Comparison of ENCODE assay signal across 1 cellular context in the genomic region with DNA sequence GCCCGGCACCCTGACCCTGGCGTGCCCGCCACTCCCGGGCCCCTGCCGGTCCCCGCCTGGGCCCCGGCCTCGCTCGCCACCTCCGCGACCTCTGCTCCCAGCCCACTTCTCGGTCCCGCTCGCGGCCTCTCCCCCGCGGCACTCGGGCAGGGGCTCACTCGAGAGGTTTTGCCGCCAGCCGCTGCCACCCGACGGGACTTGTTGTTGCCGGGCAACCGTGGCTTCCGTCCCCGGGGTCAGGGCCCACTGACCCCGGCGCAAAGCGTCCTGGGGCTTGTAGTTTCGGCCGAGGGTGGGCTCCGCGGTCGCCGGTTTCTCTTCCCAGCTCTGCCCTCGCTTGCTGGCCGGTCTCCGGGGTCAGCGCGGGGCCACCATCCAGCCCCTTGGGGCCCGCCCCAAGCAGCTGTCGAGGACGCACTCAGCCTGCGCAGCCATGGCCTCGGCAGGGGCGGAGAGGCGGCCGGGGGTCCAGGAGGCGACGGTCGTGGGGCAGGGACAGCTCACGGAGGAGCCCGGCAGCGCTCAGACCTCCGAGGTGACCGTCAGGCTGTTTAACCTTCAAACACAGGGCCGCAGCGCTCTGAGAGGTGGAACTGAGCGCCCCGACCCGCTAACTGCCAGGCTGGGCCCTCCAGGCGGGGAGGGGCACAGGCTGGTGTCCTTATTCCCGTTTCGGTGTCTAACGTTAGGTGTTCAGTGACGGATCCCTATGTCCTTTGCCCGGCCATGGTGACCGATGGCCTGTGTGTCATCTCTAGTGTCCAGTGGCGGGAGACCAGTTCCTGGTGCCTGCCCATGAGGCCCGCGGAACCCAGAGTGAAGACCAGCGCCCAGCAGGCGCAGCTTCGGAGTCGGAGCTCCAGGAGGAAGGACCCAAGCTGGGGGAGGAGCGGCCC.
A peak's percentile ranks its signal among the peaks of the same experiment; 100 is the strongest.
TF ChIP-seq lines count a peak whose summit lies in the region.

Gene C16orf86 (plus strand): TSS at position 277 of the 896 bp plus-strand sequence. CDS start 157 bp downstream, at position 434.
A gene with protein sequence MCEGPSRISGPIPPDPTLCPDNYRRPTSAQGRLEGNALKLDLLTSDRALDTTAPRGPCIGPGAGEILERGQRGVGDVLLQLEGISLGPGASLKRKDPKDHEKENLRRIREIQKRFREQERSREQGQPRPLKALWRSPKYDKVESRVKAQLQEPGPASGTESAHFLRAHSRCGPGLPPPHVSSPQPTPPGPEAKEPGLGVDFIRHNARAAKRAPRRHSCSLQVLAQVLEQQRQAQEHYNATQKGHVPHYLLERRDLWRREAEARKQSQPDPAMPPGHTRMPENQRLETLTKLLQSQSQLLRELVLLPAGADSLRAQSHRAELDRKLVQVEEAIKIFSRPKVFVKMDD (minus strand): TSS at position 213 of the 896 bp plus-strand sequence. CDS start 308 bp downstream, outside the sequence.

TF ChIP-seq in HepG2, 621 proteins besides CTCF, POLR2A, EP300 and RAD21 (continued from another document and continues in another):
- TF ChIP-seq, protein P1, sequence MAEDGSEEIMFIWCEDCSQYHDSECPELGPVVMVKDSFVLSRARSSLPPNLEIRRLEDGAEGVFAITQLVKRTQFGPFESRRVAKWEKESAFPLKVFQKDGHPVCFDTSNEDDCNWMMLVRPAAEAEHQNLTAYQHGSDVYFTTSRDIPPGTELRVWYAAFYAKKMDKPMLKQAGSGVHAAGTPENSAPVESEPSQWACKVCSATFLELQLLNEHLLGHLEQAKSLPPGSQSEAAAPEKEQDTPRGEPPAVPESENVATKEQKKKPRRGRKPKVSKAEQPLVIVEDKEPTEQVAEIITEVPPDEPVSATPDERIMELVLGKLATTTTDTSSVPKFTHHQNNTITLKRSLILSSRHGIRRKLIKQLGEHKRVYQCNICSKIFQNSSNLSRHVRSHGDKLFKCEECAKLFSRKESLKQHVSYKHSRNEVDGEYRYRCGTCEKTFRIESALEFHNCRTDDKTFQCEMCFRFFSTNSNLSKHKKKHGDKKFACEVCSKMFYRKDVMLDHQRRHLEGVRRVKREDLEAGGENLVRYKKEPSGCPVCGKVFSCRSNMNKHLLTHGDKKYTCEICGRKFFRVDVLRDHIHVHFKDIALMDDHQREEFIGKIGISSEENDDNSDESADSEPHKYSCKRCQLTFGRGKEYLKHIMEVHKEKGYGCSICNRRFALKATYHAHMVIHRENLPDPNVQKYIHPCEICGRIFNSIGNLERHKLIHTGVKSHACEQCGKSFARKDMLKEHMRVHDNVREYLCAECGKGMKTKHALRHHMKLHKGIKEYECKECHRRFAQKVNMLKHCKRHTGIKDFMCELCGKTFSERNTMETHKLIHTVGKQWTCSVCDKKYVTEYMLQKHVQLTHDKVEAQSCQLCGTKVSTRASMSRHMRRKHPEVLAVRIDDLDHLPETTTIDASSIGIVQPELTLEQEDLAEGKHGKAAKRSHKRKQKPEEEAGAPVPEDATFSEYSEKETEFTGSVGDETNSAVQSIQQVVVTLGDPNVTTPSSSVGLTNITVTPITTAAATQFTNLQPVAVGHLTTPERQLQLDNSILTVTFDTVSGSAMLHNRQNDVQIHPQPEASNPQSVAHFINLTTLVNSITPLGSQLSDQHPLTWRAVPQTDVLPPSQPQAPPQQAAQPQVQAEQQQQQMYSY (CRISPR knock-in tag; IDR thresholded peaks at IDR 0.05), result no peak; the same call in 1 of the 2 replicates
- TF ChIP-seq ATF5 (CRISPR knock-in tag; IDR thresholded peaks at IDR 0.05; ENCODE audit: low read depth), result no peak
- TF ChIP-seq CENPT (CRISPR knock-in tag; IDR thresholded peaks at IDR 0.05; ENCODE audit: low read depth), result 0 out of 2 replicates have a peak, but pooled peaks have one; percentile 24
- TF ChIP-seq NFIC (IDR thresholded peaks at IDR 0.05; ENCODE audit: low read length), result no peak
- no peak for TF ChIP-seq MAFK (conservative IDR thresholded peaks at IDR 0.05 in 1 of 2, IDR thresholded peaks at IDR 0.05 in 1 of 2; ENCODE audit: low read length in 2 of 2)
- TF ChIP-seq RFX5 (IDR thresholded peaks at IDR 0.05; ENCODE audit: low read depth, low read length), result no peak
- TF ChIP-seq, protein P2, sequence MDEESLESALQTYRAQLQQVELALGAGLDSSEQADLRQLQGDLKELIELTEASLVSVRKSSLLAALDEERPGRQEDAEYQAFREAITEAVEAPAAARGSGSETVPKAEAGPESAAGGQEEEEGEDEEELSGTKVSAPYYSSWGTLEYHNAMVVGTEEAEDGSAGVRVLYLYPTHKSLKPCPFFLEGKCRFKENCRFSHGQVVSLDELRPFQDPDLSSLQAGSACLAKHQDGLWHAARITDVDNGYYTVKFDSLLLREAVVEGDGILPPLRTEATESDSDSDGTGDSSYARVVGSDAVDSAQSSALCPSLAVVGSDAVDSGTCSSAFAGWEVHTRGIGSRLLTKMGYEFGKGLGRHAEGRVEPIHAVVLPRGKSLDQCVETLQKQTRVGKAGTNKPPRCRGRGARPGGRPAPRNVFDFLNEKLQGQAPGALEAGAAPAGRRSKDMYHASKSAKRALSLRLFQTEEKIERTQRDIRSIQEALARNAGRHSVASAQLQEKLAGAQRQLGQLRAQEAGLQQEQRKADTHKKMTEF (CRISPR knock-in tag; IDR thresholded peaks at IDR 0.05), result peak; percentile 54
- TF ChIP-seq ZFP36L1 (CRISPR knock-in tag; IDR thresholded peaks at IDR 0.05), result 0 out of 2 replicates have a peak, but pooled peaks have one; percentile 23
- TF ChIP-seq ZMYM4 (CRISPR knock-in tag; IDR thresholded peaks at IDR 0.05), result no peak
- TF ChIP-seq, protein P3, sequence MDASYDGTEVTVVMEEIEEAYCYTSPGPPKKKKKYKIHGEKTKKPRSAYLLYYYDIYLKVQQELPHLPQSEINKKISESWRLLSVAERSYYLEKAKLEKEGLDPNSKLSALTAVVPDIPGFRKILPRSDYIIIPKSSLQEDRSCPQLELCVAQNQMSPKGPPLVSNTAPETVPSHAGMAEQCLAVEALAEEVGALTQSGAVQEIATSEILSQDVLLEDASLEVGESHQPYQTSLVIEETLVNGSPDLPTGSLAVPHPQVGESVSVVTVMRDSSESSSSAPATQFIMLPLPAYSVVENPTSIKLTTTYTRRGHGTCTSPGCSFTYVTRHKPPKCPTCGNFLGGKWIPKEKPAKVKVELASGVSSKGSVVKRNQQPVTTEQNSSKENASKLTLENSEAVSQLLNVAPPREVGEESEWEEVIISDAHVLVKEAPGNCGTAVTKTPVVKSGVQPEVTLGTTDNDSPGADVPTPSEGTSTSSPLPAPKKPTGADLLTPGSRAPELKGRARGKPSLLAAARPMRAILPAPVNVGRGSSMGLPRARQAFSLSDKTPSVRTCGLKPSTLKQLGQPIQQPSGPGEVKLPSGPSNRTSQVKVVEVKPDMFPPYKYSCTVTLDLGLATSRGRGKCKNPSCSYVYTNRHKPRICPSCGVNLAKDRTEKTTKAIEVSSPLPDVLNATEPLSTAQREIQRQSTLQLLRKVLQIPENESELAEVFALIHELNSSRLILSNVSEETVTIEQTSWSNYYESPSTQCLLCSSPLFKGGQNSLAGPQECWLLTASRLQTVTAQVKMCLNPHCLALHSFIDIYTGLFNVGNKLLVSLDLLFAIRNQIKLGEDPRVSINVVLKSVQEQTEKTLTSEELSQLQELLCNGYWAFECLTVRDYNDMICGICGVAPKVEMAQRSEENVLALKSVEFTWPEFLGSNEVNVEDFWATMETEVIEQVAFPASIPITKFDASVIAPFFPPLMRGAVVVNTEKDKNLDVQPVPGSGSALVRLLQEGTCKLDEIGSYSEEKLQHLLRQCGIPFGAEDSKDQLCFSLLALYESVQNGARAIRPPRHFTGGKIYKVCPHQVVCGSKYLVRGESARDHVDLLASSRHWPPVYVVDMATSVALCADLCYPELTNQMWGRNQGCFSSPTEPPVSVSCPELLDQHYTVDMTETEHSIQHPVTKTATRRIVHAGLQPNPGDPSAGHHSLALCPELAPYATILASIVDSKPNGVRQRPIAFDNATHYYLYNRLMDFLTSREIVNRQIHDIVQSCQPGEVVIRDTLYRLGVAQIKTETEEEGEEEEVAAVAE (CRISPR knock-in tag; IDR thresholded peaks at IDR 0.05; ENCODE audit: borderline replicate concordance), result peak; percentile 44; the same call in 1 of the 2 replicates
- no peak for TF ChIP-seq BRF2 (CRISPR knock-in tag; IDR thresholded peaks at IDR 0.05)
- no peak; the same call in none of the 2 replicates for TF ChIP-seq KAT8 (CRISPR knock-in tag; IDR thresholded peaks at IDR 0.05)
- no peak for TF ChIP-seq SMAD9 (CRISPR knock-in tag; IDR thresholded peaks at IDR 0.05)
- TF ChIP-seq RXRB (CRISPR knock-in tag; IDR thresholded peaks at IDR 0.05; ENCODE audit: borderline replicate concordance), result 0 out of 2 replicates have a peak, but pooled peaks have one; percentile 31
- no peak for TF ChIP-seq ZNF350 (CRISPR knock-in tag; IDR thresholded peaks at IDR 0.05; ENCODE audit: borderline replicate concordance, low read depth)
- TF ChIP-seq ZNF713 (CRISPR knock-in tag; IDR thresholded peaks at IDR 0.05), result 0 out of 2 replicates have a peak, but pooled peaks have one; percentile 43
- no peak for TF ChIP-seq ZNF569 (CRISPR knock-in tag; IDR thresholded peaks at IDR 0.05; ENCODE audit: borderline replicate concordance)
- TF ChIP-seq, protein P4, sequence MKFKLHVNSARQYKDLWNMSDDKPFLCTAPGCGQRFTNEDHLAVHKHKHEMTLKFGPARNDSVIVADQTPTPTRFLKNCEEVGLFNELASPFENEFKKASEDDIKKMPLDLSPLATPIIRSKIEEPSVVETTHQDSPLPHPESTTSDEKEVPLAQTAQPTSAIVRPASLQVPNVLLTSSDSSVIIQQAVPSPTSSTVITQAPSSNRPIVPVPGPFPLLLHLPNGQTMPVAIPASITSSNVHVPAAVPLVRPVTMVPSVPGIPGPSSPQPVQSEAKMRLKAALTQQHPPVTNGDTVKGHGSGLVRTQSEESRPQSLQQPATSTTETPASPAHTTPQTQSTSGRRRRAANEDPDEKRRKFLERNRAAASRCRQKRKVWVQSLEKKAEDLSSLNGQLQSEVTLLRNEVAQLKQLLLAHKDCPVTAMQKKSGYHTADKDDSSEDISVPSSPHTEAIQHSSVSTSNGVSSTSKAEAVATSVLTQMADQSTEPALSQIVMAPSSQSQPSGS (CRISPR knock-in tag; IDR thresholded peaks at IDR 0.05), result peak; percentile 43; the same call in 1 of the 2 replicates
- no peak; the same call in 1 of the 2 replicates for TF ChIP-seq NCOR1 (IDR thresholded peaks at IDR 0.05; ENCODE audit: borderline replicate concordance, low read length)
- no peak for TF ChIP-seq ZNF556 (CRISPR knock-in tag; IDR thresholded peaks at IDR 0.05; ENCODE audit: borderline replicate concordance)
- peak; percentile 2; the same call in 1 of the 2 replicates for TF ChIP-seq HOXA3 (CRISPR knock-in tag; IDR thresholded peaks at IDR 0.05)
- TF ChIP-seq SNRNP70 (IDR thresholded peaks at IDR 0.05; ENCODE audit: low read depth, low read length), result no peak
- no peak for TF ChIP-seq ZNF775 (CRISPR knock-in tag; IDR thresholded peaks at IDR 0.05; ENCODE audit: borderline replicate concordance)
- no peak for TF ChIP-seq SNAPC5 (CRISPR knock-in tag; IDR thresholded peaks at IDR 0.05; ENCODE audit: borderline replicate concordance)
- no peak for TF ChIP-seq ZKSCAN1 (IDR thresholded peaks at IDR 0.05; ENCODE audit: low read length)
- peak; percentile 92 for TF ChIP-seq NFATC3 (CRISPR knock-in tag; IDR thresholded peaks at IDR 0.05)
- TF ChIP-seq ZNF441 (CRISPR knock-in tag; IDR thresholded peaks at IDR 0.05; ENCODE audit: borderline replicate concordance), result peak; percentile 70; the same call in 1 of the 2 replicates
- TF ChIP-seq MXI1 (IDR thresholded peaks at IDR 0.05; ENCODE audit: borderline replicate concordance, low read depth, low read length), result peak; percentile 90
- no peak for TF ChIP-seq JARID2 (CRISPR knock-in tag; IDR thresholded peaks at IDR 0.05; ENCODE audit: insufficient replicate concordance)
- no peak for TF ChIP-seq SSRP1 (CRISPR knock-in tag; IDR thresholded peaks at IDR 0.05)
- TF ChIP-seq ARID3A (IDR thresholded peaks at IDR 0.05; ENCODE audit: low read depth, low read length), result no peak
- no peak for TF ChIP-seq ZC3H4 (CRISPR knock-in tag; IDR thresholded peaks at IDR 0.05; ENCODE audit: borderline replicate concordance)
- no peak for TF ChIP-seq ZNF567 (CRISPR knock-in tag; IDR thresholded peaks at IDR 0.05; ENCODE audit: borderline replicate concordance)
- TF ChIP-seq PHB2 (IDR thresholded peaks at IDR 0.05; ENCODE audit: partially characterized antibody), result no peak
- TF ChIP-seq ZFP62 (CRISPR knock-in tag; IDR thresholded peaks at IDR 0.05), result no peak
- TF ChIP-seq KLF12 (CRISPR knock-in tag; IDR thresholded peaks at IDR 0.05; ENCODE audit: borderline replicate concordance), result peak; percentile 16; the same call in 1 of the 2 replicates
- no peak for TF ChIP-seq ZNF7 (CRISPR knock-in tag; IDR thresholded peaks at IDR 0.05)
- no peak for TF ChIP-seq SOX5 (CRISPR knock-in tag; IDR thresholded peaks at IDR 0.05; ENCODE audit: borderline replicate concordance)
